ENCODE assay signal across 18 cellular contexts in the genomic region with DNA sequence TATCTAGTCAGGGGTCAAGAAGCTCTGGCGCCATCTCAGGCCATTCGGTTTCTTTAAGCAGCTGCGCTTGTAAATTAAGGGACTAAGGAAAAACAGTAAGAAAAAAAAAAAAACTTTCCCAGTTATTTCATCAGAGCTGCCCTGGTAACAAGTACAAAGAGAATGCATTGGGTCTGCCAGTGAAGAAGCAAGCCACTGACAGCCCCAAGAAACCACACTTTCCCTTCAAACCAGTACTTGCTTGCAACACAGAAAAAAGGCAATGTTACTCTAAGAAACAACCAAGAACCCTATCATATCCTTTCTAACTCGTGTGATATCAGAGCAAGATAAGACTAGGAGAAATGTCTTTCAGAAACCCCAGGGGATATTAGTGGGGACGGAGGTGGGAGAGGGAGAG. TPM values are rescaled to one million over a fixed set of nuclear protein-coding genes. Genes with fewer than 3 reads are reported as not detected.
A peak's percentile ranks its signal among the peaks of the same experiment; 100 is the strongest.
DNase-seq lines count a peak whose midpoint lies in the region; ATAC-seq and TF ChIP-seq lines count a peak whose summit lies in the region.
"Had no signal": no experiment of that assay in that cellular context is flagged by ENCODE, and none has a peak within 500 bp of the region (broad histone marks: within the 10 kb centered on the region; RNA-seq: fewer than 3 reads in every experiment).

No MANE protein-coding gene starts in this region.

- H3K27me3 Mint-ChIP-seq in activated CD8-positive, alpha-beta memory T cell treated with anti-CD3 and anti-CD28 coated beads, Interleukin-2, amount 10 ng/mL, durations not matched to agents 7 days and 5 days = peaks cover 5% of the 10 kb centered on the region
- H3K27me3 Mint-ChIP-seq in activated T-helper 17 cell treated with anti-CD3 and anti-CD28 coated beads, Interleukin-2, amount 50 U/mL, for 72 hours = no peaks in the 10 kb centered on the region
- no peaks in the 10 kb centered on the region for H3K27me3 Mint-ChIP-seq in natural killer cell (ENCODE audit: low read depth in 2 of 2)

- H3K4me3 Mint-ChIP-seq in activated CD8-positive, alpha-beta memory T cell treated with anti-CD3 and anti-CD28 coated beads, Interleukin-2, amount 10 ng/mL, durations not matched to agents 7 days and 5 days = no peak overlapping the region
- no peak overlapping the region for H3K4me3 Mint-ChIP-seq in activated T-helper 17 cell treated with anti-CD3 and anti-CD28 coated beads, Interleukin-2, amount 50 U/mL, for 72 hours
- peak overlapping the region; percentile 32 for H3K4me3 Mint-ChIP-seq in natural killer cell

- H3K9me3 Mint-ChIP-seq in activated CD8-positive, alpha-beta memory T cell treated with anti-CD3 and anti-CD28 coated beads, Interleukin-2, amount 10 ng/mL, durations not matched to agents 7 days and 5 days (ENCODE audit: low read depth) = peaks cover 2% of the 10 kb centered on the region
- no peaks in the 10 kb centered on the region for H3K9me3 Mint-ChIP-seq in activated T-helper 17 cell treated with anti-CD3 and anti-CD28 coated beads, Interleukin-2, amount 50 U/mL, for 72 hours
- H3K9me3 Mint-ChIP-seq in natural killer cell = no peaks in the 10 kb centered on the region

- peaks cover 2% of the 10 kb centered on the region for H3K36me3 Mint-ChIP-seq in activated CD8-positive, alpha-beta memory T cell treated with anti-CD3 and anti-CD28 coated beads, Interleukin-2, amount 10 ng/mL, durations not matched to agents 7 days and 5 days
- no peaks in the 10 kb centered on the region for H3K36me3 Mint-ChIP-seq in activated T-helper 17 cell treated with anti-CD3 and anti-CD28 coated beads, Interleukin-2, amount 50 U/mL, for 72 hours (ENCODE audit: low read depth)
- no peaks in the 10 kb centered on the region for H3K36me3 Mint-ChIP-seq in natural killer cell

- ATAC-seq in activated CD8-positive, alpha-beta memory T cell treated with anti-CD3 and anti-CD28 coated beads, Interleukin-2, amount 10 ng/mL, durations not matched to agents 7 days and 5 days = peak; percentile 36
- peak; percentile 12 for ATAC-seq in activated T-helper 17 cell treated with anti-CD3 and anti-CD28 coated beads, Interleukin-2, amount 50 U/mL, for 72 hours (replicated peaks)
- ATAC-seq in natural killer cell (peak; percentile 44 to 71 (median 46)), HG02610 (IDR thresholded peaks at IDR 0.05; ENCODE audit: unreplicated experiment) (no peak)
- ATAC-seq in activated CD4-positive, CD25-positive, alpha-beta regulatory T cell treated with anti-CD3 and anti-CD28 coated beads, Interleukin-2, amount 50 U/mL, for 24 hours = no peak
- ATAC-seq: T-helper 17 cell had no signal

- no peak for TF ChIP-seq CTCF in natural killer cell (IDR thresholded peaks at IDR 0.05)

- DNase-seq in activated CD8-positive, alpha-beta memory T cell treated with anti-CD3 and anti-CD28 coated beads, Interleukin-2, amount 10 ng/mL, durations not matched to agents 7 days and 5 days = no peak
- no peak for DNase-seq in activated CD8-positive, alpha-beta memory T cell treated with anti-CD3 and anti-CD28 coated beads, Interleukin-2, amount 50 U/mL, for 4 hours
- DNase-seq in GF-D8 (lab: John Stamatoyannopoulos, UW) (peak; percentile 73), natural killer cell (no peak), HK-2 (ENCODE audit: unreplicated experiment) (no peak)
- DNase-seq: activated CD4-positive, alpha-beta T cell treated with anti-CD3 and anti-CD28 coated beads, Interleukin-2, amount 50 U/mL, for 48 hours; mammary epithelial cell; NCI-H1436 treated with DMSO at 0.1 percent for 48 hours; NCI-H510A; Peyer's patch; retina; stimulated activated CD4-positive, alpha-beta T cell treated with anti-CD3 and anti-CD28 coated beads, Interleukin-4, amount 100 ng/mL, for 24 hours; T-helper 17 cell; trophoblast cell had no signal

- H3K4me1 Mint-ChIP-seq in activated CD8-positive, alpha-beta memory T cell treated with anti-CD3 and anti-CD28 coated beads, Interleukin-2, amount 10 ng/mL, durations not matched to agents 7 days and 5 days = peaks cover 16% of the 10 kb centered on the region
- H3K4me1 Mint-ChIP-seq in activated T-helper 17 cell treated with anti-CD3 and anti-CD28 coated beads, Interleukin-2, amount 50 U/mL, for 72 hours = no peaks in the 10 kb centered on the region
- H3K4me1 Mint-ChIP-seq in natural killer cell = peaks cover 36 to 49% of the 10 kb centered on the region in 2 donors

- CTCF ChIA-PET in activated CD8-positive, alpha-beta memory T cell treated with anti-CD3 and anti-CD28 coated beads, Interleukin-2, amount 10 ng/mL, durations not matched to agents 7 days and 5 days (lab: Charles Lee) = interaction anchor here (2.6 kb wide), 1 partner anchor 12 kb away, joined by 7 read pairs; no protein-coding TSS in a partner anchor

- intact Hi-C loops in natural killer cell (cut with micrococcal nuclease) = no loop called here

- no peak overlapping the region for H3K27ac Mint-ChIP-seq in activated CD8-positive, alpha-beta memory T cell treated with anti-CD3 and anti-CD28 coated beads, Interleukin-2, amount 10 ng/mL, durations not matched to agents 7 days and 5 days
- no peak overlapping the region for H3K27ac Mint-ChIP-seq in activated T-helper 17 cell treated with anti-CD3 and anti-CD28 coated beads, Interleukin-2, amount 50 U/mL, for 72 hours
- H3K27ac Mint-ChIP-seq in natural killer cell = peak overlapping the region; percentile 79 to 87
- H3K27ac Mint-ChIP-seq: T-helper 17 cell had no signal

RNA-seq across cellular contexts. Expression of gene AOAH, which starts 40.6 kb away (rescaled TPM):
- total RNA-seq in activated CD8-positive, alpha-beta memory T cell treated with anti-CD3 and anti-CD28 coated beads, Interleukin-2, amount 10 ng/mL, durations not matched to agents 7 days and 5 days = 10 to 100 TPM; 44.5 to 48.8 TPM
- total RNA-seq in activated T-helper 17 cell treated with anti-CD3 and anti-CD28 coated beads, Interleukin-2, amount 50 U/mL, for 72 hours = 1 to 10 TPM; 1.4 to 2.9 TPM
- total RNA-seq in natural killer cell = 100 to 1,000 TPM; 263 to 403 (median 312) TPM
- total RNA-seq: H1 had no signal

Comparison
In these comparisons a context has a peak if more than half of its experiments do, and no peak if none do; other contexts are left out.
1. ATAC-seq: peak in activated CD8-positive, alpha-beta memory T cell treated with anti-CD3 and anti-CD28 coated beads, Interleukin-2, amount 10 ng/mL, durations not matched to agents 7 days and 5 days (single experiment), activated T-helper 17 cell treated with anti-CD3 and anti-CD28 coated beads, Interleukin-2, amount 50 U/mL, for 72 hours (single experiment) and natural killer cell (3 of 3); none in HG02610 (single experiment) and activated CD4-positive, CD25-positive, alpha-beta regulatory T cell treated with anti-CD3 and anti-CD28 coated beads, Interleukin-2, amount 50 U/mL, for 24 hours (0 of 2).
2. H3K27ac Mint-ChIP-seq: peak in natural killer cell (2 of 2); none in activated CD8-positive, alpha-beta memory T cell treated with anti-CD3 and anti-CD28 coated beads, Interleukin-2, amount 10 ng/mL, durations not matched to agents 7 days and 5 days (single experiment) and activated T-helper 17 cell treated with anti-CD3 and anti-CD28 coated beads, Interleukin-2, amount 50 U/mL, for 72 hours (single experiment).
3. RNA of gene AOAH, which starts 40.6 kb away (total RNA-seq): 263 to 403 TPM in natural killer cell and 44.5 to 48.8 TPM in activated CD8-positive, alpha-beta memory T cell treated with anti-CD3 and anti-CD28 coated beads, Interleukin-2, amount 10 ng/mL, durations not matched to agents 7 days and 5 days; 1.4 to 2.9 TPM in activated T-helper 17 cell treated with anti-CD3 and anti-CD28 coated beads, Interleukin-2, amount 50 U/mL, for 72 hours; every median in the first group is over 10 times any median in the second.